ENCODE assay signal across 9 cellular contexts in genomic region chr1:153611356-153611755, GRCh38. TPM values are rescaled to one million over a fixed set of nuclear protein-coding genes. Genes with fewer than 3 reads are reported as not detected.
A peak's percentile ranks its signal among the peaks of the same experiment; 100 is the strongest.
DNase-seq lines count a peak whose midpoint lies in the region; ATAC-seq, FAIRE-seq and TF ChIP-seq lines count a peak whose summit lies in the region.
"Had no signal": no experiment of that assay in that cellular context is flagged by ENCODE, and none has a peak within 500 bp of the region (broad histone marks: within the 10 kb centered on the region; RNA-seq: fewer than 3 reads in every experiment).

No MANE protein-coding gene starts in this region.

- no peak for ATAC-seq in HG02623 (IDR thresholded peaks at IDR 0.05; ENCODE audit: unreplicated experiment)
- ATAC-seq in GM21526 (IDR thresholded peaks at IDR 0.05; ENCODE audit: low FRiP score, unreplicated experiment), result no peak
- ATAC-seq in HG02938 (IDR thresholded peaks at IDR 0.05; ENCODE audit: unreplicated experiment), result no peak

- H3K4me3 ChIP-seq in fibroblast of villous mesenchyme (ENCODE audit: low read depth, low read length) (peak overlapping the region; percentile 62), small intestine (ENCODE audit: low read depth in 1 of 2, low read length in 2 of 2) (peak overlapping the region in 1 of 2 donors; percentile 48)

- H3K27me3 ChIP-seq in small intestine (ENCODE audit: control insufficient read depth in 2 of 2, insufficient read depth in 2 of 2, low read length in 2 of 2), result no peaks in the 10 kb centered on the region

- DNase-seq in RKO (ENCODE audit: low spot score) (peak; percentile 88), fibroblast of villous mesenchyme (ENCODE audit: low read depth) (no peak), small intestine (peak; percentile 33)
- DNase-seq: activated CD4-positive, alpha-beta T cell treated with anti-CD3 and anti-CD28 coated beads for 4 hours; DMS79; stimulated activated CD4-positive, alpha-beta T cell treated with anti-CD3 and anti-CD28 coated beads, Interleukin-4, amount 100 ng/mL, for 4 hours had no signal

- H3K4me1 ChIP-seq in small intestine (ENCODE audit: control insufficient read depth in 2 of 2, insufficient read depth in 1 of 2, low read depth in 1 of 2, low read length in 1 of 2), result peaks cover 2 to 3% of the 10 kb centered on the region in 2 donors

- WGBS in small intestine, 3 donors, result 28 to 60% (median 40%) methylated on average over 1 of the region's 1 CpG

- no peaks in the 10 kb centered on the region for H3K9me3 ChIP-seq in small intestine (ENCODE audit: control insufficient read depth, low read depth)

- TF ChIP-seq CTCF in fibroblast of villous mesenchyme (IDR thresholded peaks at IDR 0.05; ENCODE audit: insufficient read depth, low read depth, low read length), result no peak

- peaks cover 2 to 6% of the 10 kb centered on the region in 2 donors for H3K36me3 ChIP-seq in small intestine (ENCODE audit: control insufficient read depth in 2 of 2, insufficient read depth in 2 of 2, low read length in 2 of 2)

- peak overlapping the region; percentile 92 to 96 for H3K27ac ChIP-seq in small intestine (ENCODE audit: low read depth in 1 of 2, low read length in 1 of 2)

- FAIRE-seq in small intestine (lab: Jason Lieb, UNC), result no peak

RNA-seq across cellular contexts. Expression of gene S100A16, which starts 1.6 kb away (rescaled TPM):
- total RNA-seq in fibroblast of villous mesenchyme, result 159 and 206 TPM in 2 replicates
- 100 to 1,000 TPM; 275 to 389 (median 355) TPM for polyA plus RNA-seq in small intestine

RNA-seq across cellular contexts. Expression of gene S100A14, which starts 4.8 kb away (rescaled TPM):
- not detected in 2 replicates for total RNA-seq in fibroblast of villous mesenchyme
- 100 to 1,000 TPM; 356 to 952 (median 764) TPM for polyA plus RNA-seq in small intestine

RNA-seq across cellular contexts. Expression of gene S100A13, which starts 15.9 kb away (rescaled TPM):
- 160 and 178 TPM in 2 replicates for total RNA-seq in fibroblast of villous mesenchyme
- 100 to 1,000 TPM in 2 of 3 donors, 10 to 100 TPM in 1; 50.1 to 132 (median 106) TPM for polyA plus RNA-seq in small intestine

RNA-seq across cellular contexts. Expression of gene S100A1, which starts 16.9 kb away (rescaled TPM):
- not detected in 2 replicates for total RNA-seq in fibroblast of villous mesenchyme
- 10 to 100 TPM in 1 of 3 donors, 1 to 10 TPM in 2; 2.9 to 13.5 (median 4.0) TPM for polyA plus RNA-seq in small intestine

RNA-seq across cellular contexts. Expression of gene CHTOP, which starts 22.5 kb away (rescaled TPM):
- 41.9 and 47.9 TPM in 2 replicates for total RNA-seq in fibroblast of villous mesenchyme
- 10 to 100 TPM; 40.3 to 54.4 (median 44.5) TPM for polyA plus RNA-seq in small intestine
